Comparison of ENCODE assay signal across 15 cellular contexts in the genomic region with DNA sequence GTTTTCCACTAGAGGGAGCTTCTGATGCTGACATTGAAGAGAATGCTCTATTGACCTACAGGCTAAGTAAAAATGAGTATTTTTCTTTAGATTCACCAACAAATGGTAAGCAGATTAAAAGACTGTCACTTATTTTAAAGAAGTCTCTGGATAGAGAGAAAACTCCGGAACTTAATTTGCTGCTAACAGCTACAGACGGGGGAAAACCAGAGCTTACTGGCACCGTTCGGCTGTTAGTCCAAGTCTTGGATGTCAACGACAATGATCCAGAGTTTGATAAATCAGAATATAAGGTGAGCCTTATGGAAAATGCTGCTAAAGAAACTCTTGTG. TPM values are rescaled to one million over a fixed set of nuclear protein-coding genes. Genes with fewer than 3 reads are reported as not detected.
DNase-seq lines count a peak whose midpoint lies in the region; ATAC-seq and TF ChIP-seq lines count a peak whose summit lies in the region.
"Had no signal": no experiment of that assay in that cellular context is flagged by ENCODE, and none has a peak within 500 bp of the region (broad histone marks: within the 10 kb centered on the region; RNA-seq: fewer than 3 reads in every experiment).

No MANE protein-coding gene starts in this region.

- H4K20me1 ChIP-seq in smooth muscle cell (ENCODE audit: low read depth), result peaks cover 4% of the 10 kb centered on the region

- no peaks in the 10 kb centered on the region for H3K36me3 ChIP-seq in smooth muscle cell (ENCODE audit: low read depth)
- H3K36me3 ChIP-seq in body of pancreas (replicated peaks in 1 of 2; ENCODE audit: insufficient read depth in 1 of 2, low read depth in 2 of 2), result no peaks in the 10 kb centered on the region
- no peaks in the 10 kb centered on the region for H3K36me3 ChIP-seq in naive thymus-derived CD4-positive, alpha-beta T cell (ENCODE audit: control insufficient read depth in 2 of 3, insufficient read depth in 3 of 3, low read length in 3 of 3)
- H3K36me3 ChIP-seq: lower lobe of right lung had no signal

- CTCF ChIA-PET in RWPE1 (lab: Yijun Ruan, JAX), result interaction anchor here (0.6 to 2.6 kb wide), 13 partner anchors 10 to 1585 kb away, joined by 3 to 27 read pairs (median 4); a partner anchor contains a TSS
- CTCF ChIA-PET in naive thymus-derived CD4-positive, alpha-beta T cell (lab: Charles Lee), result no interaction called here

- H3K4me2 ChIP-seq in smooth muscle cell, result peak overlapping the region; percentile 71

- H3K79me2 ChIP-seq in smooth muscle cell (ENCODE audit: low read depth), result peaks cover 4% of the 10 kb centered on the region

- H3K9ac ChIP-seq in smooth muscle cell (ENCODE audit: low read depth), result no peak overlapping the region

- no peak for ATAC-seq in activated naive CD8-positive, alpha-beta T cell treated with anti-CD3 and anti-CD28 coated beads, Interleukin-2, amount 10 ng/mL, durations not matched to agents 7 days and 5 days (ENCODE audit: low read depth)
- no peak for ATAC-seq in body of pancreas
- no peak for ATAC-seq in naive thymus-derived CD4-positive, alpha-beta T cell
- ATAC-seq: stimulated activated effector memory CD8-positive, alpha-beta T cell treated with anti-CD3 and anti-CD28 coated beads, Interleukin-12 subunit alpha, Interleukin-12 subunit beta, amount 100 ng/mL, for 72 hours had no signal

- H3K27me3 ChIP-seq in smooth muscle cell (ENCODE audit: low read depth) (no peaks in the 10 kb centered on the region), body of pancreas (no peaks in the 10 kb centered on the region)
- H3K27me3 ChIP-seq in naive thymus-derived CD4-positive, alpha-beta T cell (ENCODE audit: control insufficient read depth in 2 of 2, insufficient read depth in 2 of 2, low read length in 2 of 2), result peaks cover 0 to 16% of the 10 kb centered on the region in 2 donors

- POLR2A ChIA-PET in activated naive CD8-positive, alpha-beta T cell treated with anti-CD3 and anti-CD28 coated beads, Interleukin-2, amount 10 ng/mL, durations not matched to agents 7 days and 5 days (lab: Charles Lee), result no interaction called here
- POLR2A ChIA-PET in RWPE1 (lab: Yijun Ruan, JAX; ENCODE audit: low non-redundant PET), result no interaction called here
- POLR2A ChIA-PET in naive thymus-derived CD4-positive, alpha-beta T cell (lab: Charles Lee), result no interaction called here

- H3K4me1 ChIP-seq in smooth muscle cell (ENCODE audit: low read depth) (peaks cover 4% of the 10 kb centered on the region), body of pancreas (no peaks in the 10 kb centered on the region)
- H3K4me1 ChIP-seq in naive thymus-derived CD4-positive, alpha-beta T cell (ENCODE audit: control insufficient read depth in 2 of 2, insufficient read depth in 2 of 2, low read length in 2 of 2), result no peaks in the 10 kb centered on the region
- H3K4me1 ChIP-seq: lower lobe of right lung had no signal

- peak; percentile 25; the same call in 1 of the 2 replicates for TF ChIP-seq CTCF in RWPE1 (conservative IDR thresholded peaks at IDR 0.05; ENCODE audit: low read depth)
- peak; percentile 38 for TF ChIP-seq CTCF in glutamatergic neuron (IDR thresholded peaks at IDR 0.05; ENCODE audit: partially characterized antibody, unreplicated experiment)
- TF ChIP-seq CTCF in smooth muscle cell (IDR thresholded peaks at IDR 0.05; ENCODE audit: borderline replicate concordance, insufficient read depth, poor library complexity, severe bottlenecking), result peak; percentile 19
- peak in 2 of 7 experiments; percentile 17 to 23 for TF ChIP-seq CTCF in body of pancreas (IDR thresholded peaks at IDR 0.05)

- no peak overlapping the region for H3K4me3 Mint-ChIP-seq in activated naive CD8-positive, alpha-beta T cell treated with anti-CD3 and anti-CD28 coated beads, Interleukin-2, amount 10 ng/mL, durations not matched to agents 7 days and 5 days
- no peak overlapping the region for H3K4me3 Mint-ChIP-seq in activated naive CD8-positive, alpha-beta T cell treated with anti-CD3 and anti-CD28 coated beads for 36 hours
- H3K4me3 Mint-ChIP-seq in glutamatergic neuron (ENCODE audit: unreplicated experiment), result peak overlapping the region; percentile 88
- peak overlapping the region in 1 of 10 donors; percentile 20 for H3K4me3 Mint-ChIP-seq in naive thymus-derived CD4-positive, alpha-beta T cell
- H3K4me3 Mint-ChIP-seq: stimulated activated effector memory CD8-positive, alpha-beta T cell treated with anti-CD3 and anti-CD28 coated beads, Interleukin-12 subunit alpha, Interleukin-12 subunit beta, amount 100 ng/mL, for 72 hours had no signal

- no peaks in the 10 kb centered on the region for H3K4me1 Mint-ChIP-seq in activated naive CD8-positive, alpha-beta T cell treated with anti-CD3 and anti-CD28 coated beads, Interleukin-2, amount 10 ng/mL, durations not matched to agents 7 days and 5 days
- no peaks in the 10 kb centered on the region for H3K4me1 Mint-ChIP-seq in activated naive CD8-positive, alpha-beta T cell treated with anti-CD3 and anti-CD28 coated beads for 36 hours
- peaks cover 8% of the 10 kb centered on the region for H3K4me1 Mint-ChIP-seq in glutamatergic neuron (ENCODE audit: low read depth, unreplicated experiment)
- no peaks in the 10 kb centered on the region for H3K4me1 Mint-ChIP-seq in naive thymus-derived CD4-positive, alpha-beta T cell
- H3K4me1 Mint-ChIP-seq: stimulated activated effector memory CD8-positive, alpha-beta T cell treated with anti-CD3 and anti-CD28 coated beads, Interleukin-12 subunit alpha, Interleukin-12 subunit beta, amount 100 ng/mL, for 72 hours had no signal

- no peaks in the 10 kb centered on the region for H3K36me3 Mint-ChIP-seq in activated naive CD8-positive, alpha-beta T cell treated with anti-CD3 and anti-CD28 coated beads, Interleukin-2, amount 10 ng/mL, durations not matched to agents 7 days and 5 days
- peaks cover 4% of the 10 kb centered on the region for H3K36me3 Mint-ChIP-seq in activated naive CD8-positive, alpha-beta T cell treated with anti-CD3 and anti-CD28 coated beads for 36 hours
- peaks cover 20% of the 10 kb centered on the region for H3K36me3 Mint-ChIP-seq in glutamatergic neuron (ENCODE audit: unreplicated experiment)
- H3K36me3 Mint-ChIP-seq in naive thymus-derived CD4-positive, alpha-beta T cell, result peaks cover 0 to 11% (median 2%) of the 10 kb centered on the region in 5 donors
- H3K36me3 Mint-ChIP-seq: stimulated activated effector memory CD8-positive, alpha-beta T cell treated with anti-CD3 and anti-CD28 coated beads, Interleukin-12 subunit alpha, Interleukin-12 subunit beta, amount 100 ng/mL, for 72 hours had no signal

- H3K9me3 ChIP-seq in smooth muscle cell (replicated peaks; ENCODE audit: low read depth) (no peaks in the 10 kb centered on the region), body of pancreas (peaks cover 0 to 16% (median 3%) of the 10 kb centered on the region in 3 donors)
- H3K9me3 ChIP-seq in naive thymus-derived CD4-positive, alpha-beta T cell (ENCODE audit: control insufficient read depth in 2 of 3, low read length in 3 of 3), result peaks cover 0 to 19% (median 0%) of the 10 kb centered on the region in 3 experiments

- H3K27ac Mint-ChIP-seq in activated naive CD8-positive, alpha-beta T cell treated with anti-CD3 and anti-CD28 coated beads, Interleukin-2, amount 10 ng/mL, durations not matched to agents 7 days and 5 days, result peak overlapping the region; percentile 30
- H3K27ac Mint-ChIP-seq in activated naive CD8-positive, alpha-beta T cell treated with anti-CD3 and anti-CD28 coated beads for 36 hours, result no peak overlapping the region
- H3K27ac Mint-ChIP-seq in glutamatergic neuron (ENCODE audit: unreplicated experiment), result peak overlapping the region; percentile 93
- H3K27ac Mint-ChIP-seq in naive thymus-derived CD4-positive, alpha-beta T cell, result peak overlapping the region in 1 of 9 donors; percentile 33
- H3K27ac Mint-ChIP-seq: stimulated activated effector memory CD8-positive, alpha-beta T cell treated with anti-CD3 and anti-CD28 coated beads, Interleukin-12 subunit alpha, Interleukin-12 subunit beta, amount 100 ng/mL, for 72 hours had no signal

- H3K4me3 ChIP-seq in smooth muscle cell (peak overlapping the region; percentile 47), body of pancreas (no peak overlapping the region)
- H3K4me3 ChIP-seq in naive thymus-derived CD4-positive, alpha-beta T cell (ENCODE audit: low read length), result no peak overlapping the region

- WGBS in smooth muscle cell (ENCODE audit: low lambda C conversion rate), result 97% methylated on average over 5 of the region's 5 CpGs
- 57 to 62% methylated on average over 5 of the region's 5 CpGs for WGBS in body of pancreas, 2 donors

- H3K27me3 Mint-ChIP-seq in activated naive CD8-positive, alpha-beta T cell treated with anti-CD3 and anti-CD28 coated beads, Interleukin-2, amount 10 ng/mL, durations not matched to agents 7 days and 5 days, result peaks cover 6% of the 10 kb centered on the region
- peaks cover 44% of the 10 kb centered on the region for H3K27me3 Mint-ChIP-seq in activated naive CD8-positive, alpha-beta T cell treated with anti-CD3 and anti-CD28 coated beads for 36 hours
- H3K27me3 Mint-ChIP-seq in glutamatergic neuron (ENCODE audit: unreplicated experiment), result peaks cover 7% of the 10 kb centered on the region
- peaks cover 0 to 63% (median 45%) of the 10 kb centered on the region in 5 donors for H3K27me3 Mint-ChIP-seq in naive thymus-derived CD4-positive, alpha-beta T cell

- TF ChIP-seq POLR2A in body of pancreas (IDR thresholded peaks at IDR 0.05), result no peak

- H3K9me3 Mint-ChIP-seq in activated naive CD8-positive, alpha-beta T cell treated with anti-CD3 and anti-CD28 coated beads, Interleukin-2, amount 10 ng/mL, durations not matched to agents 7 days and 5 days, result peaks cover 14% of the 10 kb centered on the region
- peaks cover 13% of the 10 kb centered on the region for H3K9me3 Mint-ChIP-seq in activated naive CD8-positive, alpha-beta T cell treated with anti-CD3 and anti-CD28 coated beads for 36 hours
- peaks cover 10% of the 10 kb centered on the region for H3K9me3 Mint-ChIP-seq in glutamatergic neuron (ENCODE audit: unreplicated experiment)
- H3K9me3 Mint-ChIP-seq in naive thymus-derived CD4-positive, alpha-beta T cell, result peaks cover 0 to 65% (median 23%) of the 10 kb centered on the region in 11 donors

- H3K27ac ChIP-seq in RWPE1 (no peak overlapping the region), smooth muscle cell (ENCODE audit: low read depth) (no peak overlapping the region), body of pancreas (no peak overlapping the region)
- H3K27ac ChIP-seq in naive thymus-derived CD4-positive, alpha-beta T cell (ENCODE audit: low read depth, low read length), result no peak overlapping the region
- H3K27ac ChIP-seq: lower lobe of right lung had no signal

- no peak for DNase-seq in activated naive CD8-positive, alpha-beta T cell treated with anti-CD3 and anti-CD28 coated beads, Interleukin-2, amount 10 ng/mL, durations not matched to agents 7 days and 5 days
- no peak for DNase-seq in activated naive CD8-positive, alpha-beta T cell treated with anti-CD3 and anti-CD28 coated beads for 36 hours
- DNase-seq in RWPE1 (ENCODE audit: low spot score), result no peak
- no peak for DNase-seq in glutamatergic neuron
- no peak for DNase-seq in smooth muscle cell (lab: John Stamatoyannopoulos, UW; ENCODE audit: unreplicated experiment)
- no peak for DNase-seq in NCI-H1105 (lab: John Stamatoyannopoulos, UW)
- no peak for DNase-seq in body of pancreas
- DNase-seq in naive thymus-derived CD4-positive, alpha-beta T cell, result no peak
- DNase-seq: DND-41; lower lobe of right lung; NCI-H2227 treated with DMSO at 0.1 percent for 48 hours; Right ventricle myocardium superior; stimulated activated CD4-positive, alpha-beta T cell treated with anti-CD3 and anti-CD28 coated beads, Interleukin-1b, Interleukin-23, amount 100 ng/mL, for 48 hours had no signal

- intact Hi-C loops in body of pancreas (cut with DNase I), result no loop called here
- intact Hi-C loops in naive thymus-derived CD4-positive, alpha-beta T cell (cut with micrococcal nuclease), result no loop called here

- no peak overlapping the region for H2AFZ ChIP-seq in smooth muscle cell (ENCODE audit: low read depth)

- H3F3A ChIP-seq in smooth muscle cell (ENCODE audit: low read depth), result no peaks in the 10 kb centered on the region

RNA-seq across cellular contexts. Expression of a gene that starts 0.8 kb away (rescaled TPM):
- total RNA-seq in activated naive CD8-positive, alpha-beta T cell treated with anti-CD3 and anti-CD28 coated beads, Interleukin-2, amount 10 ng/mL, durations not matched to agents 7 days and 5 days, result not detected
- total RNA-seq in activated naive CD8-positive, alpha-beta T cell treated with anti-CD3 and anti-CD28 coated beads for 36 hours, result not detected
- 23.2 TPM for total RNA-seq in glutamatergic neuron (ENCODE audit: unreplicated experiment)
- 2.1 and 3.8 TPM in 2 replicates for total RNA-seq in smooth muscle cell
- 1.6 and 3.0 TPM in 2 replicates for polyA plus RNA-seq in smooth muscle cell
- total RNA-seq in body of pancreas, result 1 to 10 TPM; 3.6 to 4.9 TPM
- total RNA-seq in naive thymus-derived CD4-positive, alpha-beta T cell, result not detected
- polyA plus RNA-seq in naive thymus-derived CD4-positive, alpha-beta T cell, result not detected
- total RNA-seq: Right ventricle myocardium superior had no signal

RNA-seq across cellular contexts. Expression of a gene that starts 5.6 kb away (rescaled TPM):
- not detected for total RNA-seq in activated naive CD8-positive, alpha-beta T cell treated with anti-CD3 and anti-CD28 coated beads, Interleukin-2, amount 10 ng/mL, durations not matched to agents 7 days and 5 days
- not detected for total RNA-seq in activated naive CD8-positive, alpha-beta T cell treated with anti-CD3 and anti-CD28 coated beads for 36 hours
- total RNA-seq in glutamatergic neuron (ENCODE audit: unreplicated experiment), result 32.4 TPM
- 7.3 and 9.6 TPM in 2 replicates for total RNA-seq in smooth muscle cell
- 2.2 and 2.9 TPM in 2 replicates for polyA plus RNA-seq in smooth muscle cell
- 1 to 10 TPM; 3.6 to 3.9 TPM for total RNA-seq in body of pancreas
- not detected for total RNA-seq in naive thymus-derived CD4-positive, alpha-beta T cell
- polyA plus RNA-seq in naive thymus-derived CD4-positive, alpha-beta T cell, result not detected
- total RNA-seq: glomerular endothelial cell, Right ventricle myocardium superior had no signal

RNA-seq across cellular contexts. Expression of a gene that starts 12.4 kb away (rescaled TPM):
- total RNA-seq in activated naive CD8-positive, alpha-beta T cell treated with anti-CD3 and anti-CD28 coated beads, Interleukin-2, amount 10 ng/mL, durations not matched to agents 7 days and 5 days, result not detected
- not detected for total RNA-seq in activated naive CD8-positive, alpha-beta T cell treated with anti-CD3 and anti-CD28 coated beads for 36 hours
- total RNA-seq in glutamatergic neuron (ENCODE audit: unreplicated experiment), result 10.2 TPM
- 0.99 and 2.5 TPM in 2 replicates for total RNA-seq in smooth muscle cell
- polyA plus RNA-seq in smooth muscle cell, result 0.30 and 1.3 TPM in 2 replicates
- 1 to 10 TPM; 2.3 to 7.6 TPM for total RNA-seq in body of pancreas
- total RNA-seq in naive thymus-derived CD4-positive, alpha-beta T cell, result not detected
- not detected for polyA plus RNA-seq in naive thymus-derived CD4-positive, alpha-beta T cell
- total RNA-seq: Right ventricle myocardium superior had no signal

RNA-seq across cellular contexts. Expression of a gene that starts 13.8 kb away (rescaled TPM):
- not detected for total RNA-seq in activated naive CD8-positive, alpha-beta T cell treated with anti-CD3 and anti-CD28 coated beads, Interleukin-2, amount 10 ng/mL, durations not matched to agents 7 days and 5 days
- total RNA-seq in activated naive CD8-positive, alpha-beta T cell treated with anti-CD3 and anti-CD28 coated beads for 36 hours, result not detected
- 47.7 TPM for total RNA-seq in glutamatergic neuron (ENCODE audit: unreplicated experiment)
- 16.1 and 19.6 TPM in 2 replicates for total RNA-seq in smooth muscle cell
- 9.0 and 10.1 TPM in 2 replicates for polyA plus RNA-seq in smooth muscle cell
- total RNA-seq in body of pancreas, result 1 to 10 TPM; 3.1 to 6.6 TPM
- not detected for total RNA-seq in naive thymus-derived CD4-positive, alpha-beta T cell
- polyA plus RNA-seq in naive thymus-derived CD4-positive, alpha-beta T cell, result not detected

RNA-seq across cellular contexts. Expression of a gene that starts 21.3 kb away (rescaled TPM):
- total RNA-seq in activated naive CD8-positive, alpha-beta T cell treated with anti-CD3 and anti-CD28 coated beads, Interleukin-2, amount 10 ng/mL, durations not matched to agents 7 days and 5 days, result not detected
- total RNA-seq in activated naive CD8-positive, alpha-beta T cell treated with anti-CD3 and anti-CD28 coated beads for 36 hours, result not detected
- total RNA-seq in glutamatergic neuron (ENCODE audit: unreplicated experiment) (18.9 TPM), smooth muscle cell (1.7 and 2.1 TPM in 2 replicates), body of pancreas (1 to 10 TPM; 1.3 to 3.3 TPM)
- 0.27 and 0.43 TPM in 2 replicates for polyA plus RNA-seq in smooth muscle cell
- total RNA-seq in naive thymus-derived CD4-positive, alpha-beta T cell, result not detected
- polyA plus RNA-seq in naive thymus-derived CD4-positive, alpha-beta T cell, result not detected
- total RNA-seq: Right ventricle myocardium superior had no signal
